In genomic region chr1:19325368-19325957, GRCh38 we compare ENCODE assay signal across 1 cellular context.
TF ChIP-seq lines count a peak whose summit lies in the region.

No MANE protein-coding gene starts in this region.

TF ChIP-seq in HepG2, 621 proteins besides CTCF, POLR2A, EP300 and RAD21:
- TF ChIP-seq ZNF597 (CRISPR knock-in tag; IDR thresholded peaks at IDR 0.05) (no peak), MAFK (conservative IDR thresholded peaks at IDR 0.05 in 1 of 2, IDR thresholded peaks at IDR 0.05 in 1 of 2; ENCODE audit: low read length in 2 of 2) (no peak), IKZF1 (IDR thresholded peaks at IDR 0.05) (no peak), SAP130 (CRISPR knock-in tag; IDR thresholded peaks at IDR 0.05; ENCODE audit: low read depth) (no peak), CHD4 (IDR thresholded peaks at IDR 0.05; ENCODE audit: borderline replicate concordance, low read length) (no peak), SRY (CRISPR knock-in tag; IDR thresholded peaks at IDR 0.05) (no peak), CREM (IDR thresholded peaks at IDR 0.05) (no peak), CREM (CRISPR knock-in tag; IDR thresholded peaks at IDR 0.05) (no peak), NONO (IDR thresholded peaks at IDR 0.05) (no peak), NONO (CRISPR knock-in tag; conservative IDR thresholded peaks at IDR 0.05) (no peak)
